ENCODE assay signal across 1 cellular context in the genomic region with DNA sequence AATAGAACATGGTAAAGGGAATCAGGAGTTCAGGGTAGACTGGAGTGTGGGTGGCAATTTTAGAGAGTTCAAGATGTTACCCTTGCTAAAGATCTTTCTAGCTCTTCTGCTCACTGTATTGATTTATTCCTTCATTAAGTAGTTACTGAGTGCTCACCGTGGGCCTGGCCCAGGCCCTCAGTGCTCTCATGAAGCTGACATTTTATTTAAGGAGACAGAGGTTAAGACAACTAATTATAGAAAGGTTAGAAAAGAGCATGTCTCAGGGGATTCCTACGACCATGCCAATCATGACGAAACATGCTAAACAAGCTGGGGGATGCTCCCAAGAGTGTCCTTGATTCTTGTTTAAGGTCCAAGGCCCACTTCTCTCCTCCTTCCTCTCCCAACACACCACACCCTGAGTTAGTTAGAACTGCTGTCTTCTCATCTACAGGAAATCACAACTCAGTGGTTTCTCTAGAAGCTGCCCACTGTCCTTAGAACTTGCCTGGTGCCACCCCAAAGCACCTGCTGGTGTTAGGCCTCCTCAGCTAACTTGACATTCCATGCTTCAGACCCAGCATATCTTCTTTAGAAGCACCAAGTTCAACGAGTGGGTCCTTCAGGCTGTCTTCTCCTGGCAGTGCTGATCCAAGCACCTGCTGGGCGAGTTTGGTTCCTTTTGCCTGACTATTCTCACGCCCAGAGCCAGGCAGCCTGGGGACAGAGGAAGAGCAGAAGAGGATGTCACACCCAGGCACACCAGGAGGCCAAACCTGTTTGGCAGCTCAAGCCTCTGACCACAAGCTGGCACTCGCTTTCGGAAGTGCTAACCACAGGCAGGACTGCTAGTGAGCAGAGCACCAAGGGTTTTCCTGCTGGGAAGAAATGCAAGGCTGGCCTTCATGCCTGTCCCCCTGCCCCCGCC.
TF ChIP-seq lines count a peak whose summit lies in the region.

No MANE protein-coding gene starts in this region.

TF ChIP-seq in HCT116, 20 proteins besides CTCF, POLR2A, EP300 and RAD21 (continued from another document):
- TF ChIP-seq ZNF274 (IDR thresholded peaks at IDR 0.05; ENCODE audit: low read depth, low read length) (no peak), SIN3A (IDR thresholded peaks at IDR 0.05; ENCODE audit: low read depth) (peak; percentile 48; the same call in 1 of the 2 replicates), EZH2 (IDR thresholded peaks at IDR 0.05) (no peak)
- TF ChIP-seq, protein P1, sequence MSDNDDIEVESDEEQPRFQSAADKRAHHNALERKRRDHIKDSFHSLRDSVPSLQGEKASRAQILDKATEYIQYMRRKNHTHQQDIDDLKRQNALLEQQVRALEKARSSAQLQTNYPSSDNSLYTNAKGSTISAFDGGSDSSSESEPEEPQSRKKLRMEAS (IDR thresholded peaks at IDR 0.05), result peak; percentile 89
- TF ChIP-seq, protein P2, sequence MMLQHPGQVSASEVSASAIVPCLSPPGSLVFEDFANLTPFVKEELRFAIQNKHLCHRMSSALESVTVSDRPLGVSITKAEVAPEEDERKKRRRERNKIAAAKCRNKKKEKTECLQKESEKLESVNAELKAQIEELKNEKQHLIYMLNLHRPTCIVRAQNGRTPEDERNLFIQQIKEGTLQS (IDR thresholded peaks at IDR 0.05), result no peak; the same call in 1 of the 2 replicates
- TF ChIP-seq, protein P3, sequence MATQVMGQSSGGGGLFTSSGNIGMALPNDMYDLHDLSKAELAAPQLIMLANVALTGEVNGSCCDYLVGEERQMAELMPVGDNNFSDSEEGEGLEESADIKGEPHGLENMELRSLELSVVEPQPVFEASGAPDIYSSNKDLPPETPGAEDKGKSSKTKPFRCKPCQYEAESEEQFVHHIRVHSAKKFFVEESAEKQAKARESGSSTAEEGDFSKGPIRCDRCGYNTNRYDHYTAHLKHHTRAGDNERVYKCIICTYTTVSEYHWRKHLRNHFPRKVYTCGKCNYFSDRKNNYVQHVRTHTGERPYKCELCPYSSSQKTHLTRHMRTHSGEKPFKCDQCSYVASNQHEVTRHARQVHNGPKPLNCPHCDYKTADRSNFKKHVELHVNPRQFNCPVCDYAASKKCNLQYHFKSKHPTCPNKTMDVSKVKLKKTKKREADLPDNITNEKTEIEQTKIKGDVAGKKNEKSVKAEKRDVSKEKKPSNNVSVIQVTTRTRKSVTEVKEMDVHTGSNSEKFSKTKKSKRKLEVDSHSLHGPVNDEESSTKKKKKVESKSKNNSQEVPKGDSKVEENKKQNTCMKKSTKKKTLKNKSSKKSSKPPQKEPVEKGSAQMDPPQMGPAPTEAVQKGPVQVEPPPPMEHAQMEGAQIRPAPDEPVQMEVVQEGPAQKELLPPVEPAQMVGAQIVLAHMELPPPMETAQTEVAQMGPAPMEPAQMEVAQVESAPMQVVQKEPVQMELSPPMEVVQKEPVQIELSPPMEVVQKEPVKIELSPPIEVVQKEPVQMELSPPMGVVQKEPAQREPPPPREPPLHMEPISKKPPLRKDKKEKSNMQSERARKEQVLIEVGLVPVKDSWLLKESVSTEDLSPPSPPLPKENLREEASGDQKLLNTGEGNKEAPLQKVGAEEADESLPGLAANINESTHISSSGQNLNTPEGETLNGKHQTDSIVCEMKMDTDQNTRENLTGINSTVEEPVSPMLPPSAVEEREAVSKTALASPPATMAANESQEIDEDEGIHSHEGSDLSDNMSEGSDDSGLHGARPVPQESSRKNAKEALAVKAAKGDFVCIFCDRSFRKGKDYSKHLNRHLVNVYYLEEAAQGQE (IDR thresholded peaks at IDR 0.05; ENCODE audit: low read depth), result no peak
TF ChIP-seq in HCT116: peak in this region for 9.
